8 cellular contexts compared by ENCODE assay signal in the genomic region with DNA sequence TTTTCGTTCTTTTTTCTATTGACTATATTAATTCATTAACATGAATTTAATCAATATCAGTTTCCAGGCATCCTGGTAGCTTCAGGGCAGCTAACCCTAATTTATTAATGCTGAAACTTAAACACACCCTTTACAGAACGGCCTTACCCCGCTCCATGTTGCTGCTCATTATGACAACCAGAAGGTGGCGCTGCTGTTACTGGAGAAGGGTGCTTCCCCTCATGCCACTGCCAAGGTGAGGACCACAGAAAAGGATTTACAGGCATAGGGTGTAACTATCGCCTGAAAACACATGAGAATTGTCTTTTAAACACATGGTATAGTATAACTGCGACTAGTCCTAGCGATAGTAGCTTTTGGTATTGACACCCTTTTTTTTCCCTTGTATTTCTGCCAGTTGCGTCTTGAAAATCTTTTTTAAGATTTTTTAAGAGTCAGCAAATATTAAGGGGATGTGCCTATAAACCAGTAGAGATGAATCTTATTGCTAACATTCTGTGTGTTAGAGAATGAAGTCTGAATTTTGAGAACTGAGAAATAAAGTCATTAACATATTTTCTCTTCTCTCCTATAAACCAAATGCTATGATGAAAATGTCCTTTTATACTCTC.
DNase-seq lines count a peak whose midpoint lies in the region; ATAC-seq, FAIRE-seq and TF ChIP-seq lines count a peak whose summit lies in the region.

No MANE protein-coding gene starts in this region.

- TF ChIP-seq CTCF in astrocyte of the spinal cord (IDR thresholded peaks at IDR 0.05; ENCODE audit: low read depth, low read length) (peak; percentile 93), keratinocyte (optimal IDR thresholded peaks at IDR 0.05 in 1 of 3, IDR thresholded peaks at IDR 0.05 in 1 of 3, conservative IDR thresholded peaks at IDR 0.05 in 1 of 3; ENCODE audit: extremely low read depth in 1 of 3, insufficient read depth in 2 of 3, low read length in 3 of 3) (peak; percentile 81 to 98 (median 90))

- peak; percentile 81 for FAIRE-seq in keratinocyte (lab: Jason Lieb, UNC)

- in situ Hi-C loops in astrocyte of the spinal cord (cut with HindIII; ENCODE audit: low sequenced_read_pairs) = no loop called here

- no peaks in the 10 kb centered on the region for H3K36me3 ChIP-seq in keratinocyte (ENCODE audit: control insufficient read depth in 2 of 2, extremely low read depth in 1 of 2, insufficient read depth in 2 of 2, low read length in 2 of 2)

- no peaks in the 10 kb centered on the region for H4K20me1 ChIP-seq in keratinocyte (ENCODE audit: control insufficient read depth, extremely low read depth, insufficient read depth, low read length)

- peak; percentile 98 for ATAC-seq in HG02623 (IDR thresholded peaks at IDR 0.05; ENCODE audit: unreplicated experiment)

- dilution Hi-C loops in keratinocyte (cut with MboI; ENCODE audit: extremely low pct_ligation_motif_present, low sequenced_read_pairs) = no loop called here

- H3K4me1 ChIP-seq in keratinocyte (ENCODE audit: control insufficient read depth, extremely low read depth, insufficient read depth, low read length) = no peaks in the 10 kb centered on the region

- no peaks in the 10 kb centered on the region for H3K79me2 ChIP-seq in keratinocyte (ENCODE audit: control insufficient read depth, insufficient read depth, low read length)

- H3K27me3 ChIP-seq in keratinocyte (ENCODE audit: control insufficient read depth, extremely low read depth, insufficient read depth, low read length) = peaks cover 5% of the 10 kb centered on the region

- no peak overlapping the region for H3K4me2 ChIP-seq in keratinocyte (ENCODE audit: control insufficient read depth, extremely low read depth, insufficient read depth, low read depth, low read length)

- no peaks in the 10 kb centered on the region for H3K9me1 ChIP-seq in keratinocyte (ENCODE audit: control insufficient read depth, extremely low read depth, insufficient read depth, low read length)

- DNase-seq in activated gamma-delta T cell treated with Interleukin-2 at 50 U/mL for 16 hours (peak; percentile 38), activated gamma-delta T cell (lab: John Stamatoyannopoulos, UW) (no peak), MV-4-11 (lab: John Stamatoyannopoulos, UW) (peak; percentile 22), T-helper 1 cell (peak in 4 of 5 donors; percentile 13 to 51 (median 18)), astrocyte of the spinal cord (ENCODE audit: low read depth, low spot score) (peak; percentile 80), keratinocyte (ENCODE audit: low read depth, low spot score) (peak; percentile 21)
- peak; percentile 67 to 72 for DNase-seq in stimulated activated CD4-positive, alpha-beta T cell treated with anti-CD3 and anti-CD28 coated beads, Interleukin-2, amount 100 ng/mL, for 48 hours

- H3K9me3 ChIP-seq in keratinocyte (ENCODE audit: control insufficient read depth, low read depth, low read length) = no peaks in the 10 kb centered on the region

- no peak overlapping the region for H3K9ac ChIP-seq in keratinocyte (ENCODE audit: control insufficient read depth, extremely low read depth, insufficient read depth, low read length)

- no peak overlapping the region for H2AFZ ChIP-seq in keratinocyte (ENCODE audit: control insufficient read depth, low read length)

- H3K27ac ChIP-seq in keratinocyte (ENCODE audit: control insufficient read depth, insufficient read depth, low read length) = no peak overlapping the region

- no peak overlapping the region for H3K4me3 ChIP-seq in astrocyte of the spinal cord (ENCODE audit: low read depth, low read length)
- H3K4me3 ChIP-seq in keratinocyte (ENCODE audit: control insufficient read depth in 2 of 3, extremely low read depth in 1 of 3, insufficient read depth in 2 of 3, low read depth in 1 of 3, low read length in 3 of 3) = no peak overlapping the region
